In genomic region chr18:8514409-8514808, GRCh38 we compare ENCODE assay signal across 32 cellular contexts.
"Had no signal": no experiment of that assay in that cellular context is flagged by ENCODE, and none has a peak within 500 bp of the region (broad histone marks: within the 10 kb centered on the region; RNA-seq: fewer than 3 reads in every experiment).

No MANE protein-coding gene starts in this region.

- H3K4me1 ChIP-seq: adrenal gland, ascending aorta, body of pancreas, breast epithelium had no signal

- H3K27me3 ChIP-seq: adrenal gland, ascending aorta, body of pancreas, brain microvascular endothelial cell, breast epithelium, cardiac muscle cell had no signal

- H3K9me3 ChIP-seq: adrenal gland, ascending aorta, body of pancreas, breast epithelium had no signal

- ATAC-seq: activated naive CD4-positive, alpha-beta T cell treated with anti-CD3 and anti-CD28 coated beads, Interleukin-2, amount 50 U/mL, for 72 hours; activated naive CD8-positive, alpha-beta T cell treated with anti-CD3 and anti-CD28 coated beads, Interleukin-2, amount 50 U/mL, for 24 hours; activated T-cell treated with anti-CD3 and anti-CD28 coated beads, Interleukin-2, amount 50 U/mL, for 4 hours; activated T-cell treated with anti-CD3 and anti-CD28 coated beads, Interleukin-2, amount 50 U/mL, for 72 hours; activated T-helper 17 cell treated with anti-CD3 and anti-CD28 coated beads, Interleukin-2, amount 50 U/mL, for 72 hours; body of pancreas had no signal

- H3K27ac ChIP-seq: adrenal gland, ascending aorta, body of pancreas, brain microvascular endothelial cell, breast epithelium, cardiac muscle cell had no signal

- H3K36me3 ChIP-seq: adrenal gland, ascending aorta, brain microvascular endothelial cell, breast epithelium, cardiac muscle cell had no signal

- DNase-seq: activated effector memory CD4-positive, alpha-beta T cell treated with anti-CD3 and anti-CD28 coated beads, Interleukin-2, amount 50 U/mL, for 16 hours; activated effector memory CD4-positive, alpha-beta T cell treated with Interleukin-2 at 50 U/mL for 16 hours; activated gamma-delta T cell; activated gamma-delta T cell treated with Interleukin-2 at 50 U/mL for 16 hours; activated naive CD4-positive, alpha-beta T cell; activated naive CD4-positive, alpha-beta T cell treated with anti-CD3 and anti-CD28 coated beads for 36 hours; activated naive CD4-positive, alpha-beta T cell treated with anti-CD3 and anti-CD28 coated beads, Interleukin-2, amount 10 ng/mL, durations not matched to agents 7 days and 5 days; activated naive CD4-positive, alpha-beta T cell treated with anti-CD3 and anti-CD28 coated beads, Interleukin-2, amount 50 U/mL, for 16 hours; activated naive CD4-positive, alpha-beta T cell treated with Interleukin-2 at 50 U/mL for 16 hours; activated naive CD8-positive, alpha-beta T cell treated with anti-CD3 and anti-CD28 coated beads for 36 hours; activated naive CD8-positive, alpha-beta T cell treated with anti-CD3 and anti-CD28 coated beads, Interleukin-2, amount 10 ng/mL, durations not matched to agents 7 days and 5 days; activated naive CD8-positive, alpha-beta T cell treated with anti-CD3 and anti-CD28 coated beads, Interleukin-2, amount 50 U/mL, for 24 hours; activated T-cell treated with anti-CD3 and anti-CD28 coated beads, Interleukin-2, amount 50 U/mL, for 1 hour; activated T-cell treated with anti-CD3 and anti-CD28 coated beads, Interleukin-2, amount 50 U/mL, for 24 hours; activated T-cell treated with anti-CD3 and anti-CD28 coated beads, Interleukin-2, amount 50 U/mL, for 4 hours; activated T-cell treated with anti-CD3 and anti-CD28 coated beads, Interleukin-2, amount 50 U/mL, for 48 hours; activated T-cell treated with anti-CD3 and anti-CD28 coated beads, Interleukin-2, amount 50 U/mL, for 72 hours; adrenal gland; amniotic stem cell; amygdala; anterior cingulate cortex; aorta; body of pancreas; brain microvascular endothelial cell; caudate nucleus; central memory CD4-positive, alpha-beta T cell; cerebellar nuclear complex had no signal

- H3K4me3 ChIP-seq: adrenal gland, ascending aorta, body of pancreas, breast epithelium, cardiac muscle cell had no signal
